ENCODE assay signal across 15 cellular contexts in the genomic region with DNA sequence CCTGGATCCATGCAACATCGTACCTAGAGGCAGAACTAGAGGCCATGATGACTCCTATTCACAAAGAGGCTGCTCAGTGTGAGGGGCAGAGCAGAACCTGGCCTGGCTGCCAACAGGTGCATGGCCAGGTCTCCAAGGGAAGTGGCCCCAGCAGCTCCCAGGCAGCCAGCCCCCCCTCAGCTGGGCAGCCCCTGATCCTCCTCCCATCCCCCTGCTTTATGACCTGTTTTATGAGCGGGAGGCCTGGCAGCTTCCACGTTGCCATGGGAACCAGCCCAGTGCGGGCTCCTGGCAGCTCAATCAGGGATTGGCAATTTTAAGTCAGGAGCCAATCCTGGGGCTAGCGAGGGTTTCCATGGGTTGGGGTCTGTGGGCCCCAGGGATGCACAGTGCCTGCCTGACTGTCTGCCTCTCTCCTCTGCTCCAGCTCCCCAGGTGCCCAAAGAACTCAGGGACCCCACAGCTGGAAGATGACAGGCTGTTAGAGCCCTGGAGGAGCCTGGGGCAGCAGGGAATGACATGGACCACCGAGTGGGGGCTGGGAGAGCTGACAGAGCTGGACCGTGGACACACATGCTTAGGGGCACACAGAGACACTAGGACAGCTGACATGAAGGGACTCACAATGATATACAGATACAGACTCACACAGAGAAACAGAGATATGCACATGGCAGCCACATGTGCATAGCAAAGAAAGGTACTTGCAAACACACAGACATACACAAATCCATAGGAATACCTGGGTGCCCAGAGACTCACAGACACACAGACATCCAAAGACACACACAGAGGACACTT. TPM values are rescaled to one million over a fixed set of nuclear protein-coding genes. Genes with fewer than 3 reads are reported as not detected.
DNase-seq lines count a peak whose midpoint lies in the region; ATAC-seq, FAIRE-seq and TF ChIP-seq lines count a peak whose summit lies in the region.
"Had no signal": no experiment of that assay in that cellular context is flagged by ENCODE, and none has a peak within 500 bp of the region (broad histone marks: within the 10 kb centered on the region; RNA-seq: fewer than 3 reads in every experiment).

No MANE protein-coding gene starts in this region.

- CTCF ChIA-PET in Calu3 (lab: Charles Lee) = no interaction called here

- H3K79me2 ChIP-seq in keratinocyte (ENCODE audit: control insufficient read depth, insufficient read depth, low read length) = no peaks in the 10 kb centered on the region

- no peak for ATAC-seq in effector memory CD8-positive, alpha-beta T cell (replicated peaks)

- no peaks in the 10 kb centered on the region for H4K20me1 ChIP-seq in keratinocyte (ENCODE audit: control insufficient read depth, extremely low read depth, insufficient read depth, low read length)

- H3K4me2 ChIP-seq in keratinocyte (ENCODE audit: control insufficient read depth, extremely low read depth, insufficient read depth, low read depth, low read length) = no peak overlapping the region

- no peaks in the 10 kb centered on the region for H3K4me1 Mint-ChIP-seq in effector memory CD8-positive, alpha-beta T cell (ENCODE audit: low read depth in 2 of 2)
- peaks cover 21% of the 10 kb centered on the region for H3K4me1 Mint-ChIP-seq in Calu3 (ENCODE audit: low read depth, unreplicated experiment)

- H3K27ac ChIP-seq in angular gyrus (ENCODE audit: low read depth, low read length) (peak overlapping the region; percentile 26), keratinocyte (ENCODE audit: control insufficient read depth, insufficient read depth, low read length) (peak overlapping the region; percentile 22), substantia nigra (ENCODE audit: low read depth, low read length, poor library complexity, severe bottlenecking) (peak overlapping the region; percentile 58)

- no peak overlapping the region for H2AFZ ChIP-seq in keratinocyte (ENCODE audit: control insufficient read depth, low read length)

- DNase-seq in NCI-H1105 (lab: John Stamatoyannopoulos, UW) (peak; percentile 42), keratinocyte (ENCODE audit: low read depth, low spot score) (no peak), substantia nigra (lab: John Stamatoyannopoulos, UW) (peak in 19 of 49 donors; percentile 14 to 61 (median 40)), Calu3 (no peak)
- DNase-seq in effector memory CD8-positive, alpha-beta T cell = no peak
- DNase-seq in activated CD4-positive, CD25-positive, alpha-beta regulatory T cell (lab: John Stamatoyannopoulos, UW) = no peak
- DNase-seq: activated effector memory CD4-positive, alpha-beta T cell treated with Interleukin-2 at 50 U/mL for 16 hours; CD4-positive, alpha-beta T cell; effector memory CD4-positive, alpha-beta T cell; NCI-H226; stimulated activated CD4-positive, alpha-beta T cell treated with anti-CD3 and anti-CD28 coated beads, Interleukin-2, amount 100 ng/mL, for 48 hours had no signal

- dilution Hi-C loops in keratinocyte (cut with MboI; ENCODE audit: extremely low pct_ligation_motif_present, low sequenced_read_pairs) = no loop called here

- H3K27ac Mint-ChIP-seq in effector memory CD8-positive, alpha-beta T cell = no peak overlapping the region
- no peak overlapping the region for H3K27ac Mint-ChIP-seq in Calu3 (ENCODE audit: unreplicated experiment)
- H3K27ac Mint-ChIP-seq: CD4-positive, alpha-beta T cell; type B pancreatic cell had no signal

- H3K4me3 ChIP-seq in keratinocyte (ENCODE audit: control insufficient read depth in 2 of 3, extremely low read depth in 1 of 3, insufficient read depth in 2 of 3, low read depth in 1 of 3, low read length in 3 of 3) = no peak overlapping the region

- no peak for TF ChIP-seq CTCF in keratinocyte (optimal IDR thresholded peaks at IDR 0.05 in 1 of 3, IDR thresholded peaks at IDR 0.05 in 1 of 3, conservative IDR thresholded peaks at IDR 0.05 in 1 of 3; ENCODE audit: extremely low read depth in 1 of 3, insufficient read depth in 2 of 3, low read length in 3 of 3)
- no peak for TF ChIP-seq CTCF in Calu3 (IDR thresholded peaks at IDR 0.05; ENCODE audit: unreplicated experiment)

- H3K9me3 Mint-ChIP-seq in effector memory CD8-positive, alpha-beta T cell = no peaks in the 10 kb centered on the region
- no peaks in the 10 kb centered on the region for H3K9me3 Mint-ChIP-seq in Calu3 (ENCODE audit: low read depth, unreplicated experiment)
- H3K9me3 Mint-ChIP-seq: CD4-positive, alpha-beta T cell had no signal

- H3K36me3 ChIP-seq in keratinocyte (ENCODE audit: control insufficient read depth in 2 of 2, extremely low read depth in 1 of 2, insufficient read depth in 2 of 2, low read length in 2 of 2) = no peaks in the 10 kb centered on the region

- intact Hi-C loops in Calu3 (cut with micrococcal nuclease; ENCODE audit: unreplicated experiment) = no loop called here

- H3K4me3 Mint-ChIP-seq in effector memory CD8-positive, alpha-beta T cell = no peak overlapping the region
- H3K4me3 Mint-ChIP-seq in Calu3 (ENCODE audit: low read depth, unreplicated experiment) = no peak overlapping the region
- H3K4me3 Mint-ChIP-seq: CD4-positive, alpha-beta T cell; type B pancreatic cell had no signal

- H3K27me3 Mint-ChIP-seq in effector memory CD8-positive, alpha-beta T cell = peaks cover 52 to 75% of the 10 kb centered on the region in 2 donors
- H3K27me3 Mint-ChIP-seq in Calu3 (ENCODE audit: unreplicated experiment) = peaks cover 31% of the 10 kb centered on the region

- H3K36me3 Mint-ChIP-seq in effector memory CD8-positive, alpha-beta T cell (ENCODE audit: insufficient read depth) = no peaks in the 10 kb centered on the region
- H3K36me3 Mint-ChIP-seq in Calu3 (ENCODE audit: insufficient read depth, unreplicated experiment) = no peaks in the 10 kb centered on the region
- H3K36me3 Mint-ChIP-seq: type B pancreatic cell had no signal

- no peaks in the 10 kb centered on the region for H3K9me1 ChIP-seq in keratinocyte (ENCODE audit: control insufficient read depth, extremely low read depth, insufficient read depth, low read length)

- peak; percentile 53 for FAIRE-seq in keratinocyte (lab: Jason Lieb, UNC)
- FAIRE-seq: frontal cortex, GM12892 had no signal

- H3K27me3 ChIP-seq in keratinocyte (ENCODE audit: control insufficient read depth, extremely low read depth, insufficient read depth, low read length) = no peaks in the 10 kb centered on the region

- BruUV-seq in Calu3 (replicated peaks; lab: Mats Ljungman, UMichigan) = no TSS peak

- peaks cover 6% of the 10 kb centered on the region for H3K9me3 ChIP-seq in keratinocyte (ENCODE audit: control insufficient read depth, low read depth, low read length)

- H3K9ac ChIP-seq in keratinocyte (ENCODE audit: control insufficient read depth, extremely low read depth, insufficient read depth, low read length) = no peak overlapping the region

- H3K4me1 ChIP-seq in keratinocyte (ENCODE audit: control insufficient read depth, extremely low read depth, insufficient read depth, low read length) = peaks cover 28% of the 10 kb centered on the region

RNA-seq across cellular contexts. Expression of gene SIRPA, which starts 56.5 kb away (rescaled TPM):
- polyA plus RNA-seq in keratinocyte = 19.9 to 50.7 TPM (median 23.7 TPM) in 3 replicates
- 14.5 TPM for polyA plus RNA-seq in keratinocyte (2011; ENCODE audit: low read depth)
- 27.2 and 34.1 TPM in 2 replicates for polyA plus RNA-seq in keratinocyte (2011; cell fraction: cytosol; rRNA removed)
- polyA plus RNA-seq in keratinocyte (2011; cell fraction: nucleus; rRNA removed) = 64.2 and 79.1 TPM in 2 replicates
- polyA plus RNA-seq in keratinocyte (2012; ENCODE audit: low replicate concordance) = 37.4 and 48.9 TPM in 2 replicates
- polyA minus RNA-seq in keratinocyte = 23.1 to 84.4 TPM (median 23.5 TPM) in 3 replicates
- 21.5 TPM for polyA minus RNA-seq in keratinocyte (2011; cell fraction: cytosol; rRNA and poly(A)+ RNA removed)
- polyA minus RNA-seq in keratinocyte (2011; cell fraction: nucleus; rRNA and poly(A)+ RNA removed) = 35.0 and 48.7 TPM in 2 replicates
- total RNA-seq in Calu3 (2022) = 24.0 and 28.3 TPM in 2 replicates
